In the genomic region with DNA sequence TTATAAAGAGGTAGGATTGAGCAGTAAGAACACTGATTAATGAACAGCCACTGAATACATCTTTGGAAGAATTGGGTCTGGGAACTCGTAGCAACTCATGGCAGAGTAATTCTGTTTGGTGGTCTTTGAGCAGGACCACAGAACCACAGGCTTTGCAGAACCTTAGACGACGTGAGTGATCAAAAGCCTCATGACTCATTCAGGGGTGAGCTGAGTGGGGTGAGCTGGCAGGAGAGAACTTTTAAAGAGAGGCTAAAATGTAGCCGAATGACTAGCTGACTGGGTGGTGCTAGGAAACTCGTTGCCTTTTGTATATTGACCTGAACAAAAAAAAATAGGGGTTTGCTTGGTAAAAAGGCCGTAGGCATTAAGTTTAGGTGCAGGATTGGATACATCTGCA, we compare ENCODE assay signal across 14 cellular contexts.
A peak's percentile ranks its signal among the peaks of the same experiment; 100 is the strongest.
DNase-seq lines count a peak whose midpoint lies in the region; ATAC-seq and TF ChIP-seq lines count a peak whose summit lies in the region.
"Had no signal": no experiment of that assay in that cellular context is flagged by ENCODE, and none has a peak within 500 bp of the region (broad histone marks: within the 10 kb centered on the region; RNA-seq: fewer than 3 reads in every experiment).

No MANE protein-coding gene starts in this region.

- peak in 1 of 2 experiments; percentile 42; a peak in 1 of 4 replicates for TF ChIP-seq EP300 in SK-N-SH (IDR thresholded peaks at IDR 0.05; ENCODE audit: borderline replicate concordance in 1 of 2, low read depth in 1 of 2, low read length in 1 of 2)

- POLR2A ChIA-PET in SK-N-SH (lab: Yijun Ruan, JAX) = no interaction called here

- H3K4me1 ChIP-seq in SK-N-SH (ENCODE audit: control insufficient read depth in 1 of 2, insufficient read depth in 2 of 2, low read depth in 1 of 2, low read length in 1 of 2) = peaks cover 22 to 40% of the 10 kb centered on the region in 2 experiments
- H3K4me1 ChIP-seq: neural progenitor cell had no signal

- no peaks in the 10 kb centered on the region for H3K79me2 ChIP-seq in SK-N-SH (ENCODE audit: insufficient read depth)

- no peaks in the 10 kb centered on the region for H3K36me3 ChIP-seq in SK-N-SH (replicated peaks in 1 of 2; ENCODE audit: control insufficient read depth in 1 of 2, insufficient read depth in 2 of 2, low read length in 1 of 2)
- H3K36me3 ChIP-seq: neural progenitor cell had no signal

- H3K27ac ChIP-seq in SK-N-SH (ENCODE audit: low read depth in 2 of 2, low read length in 1 of 2) = peak overlapping the region; percentile 94 to 96
- H3K27ac ChIP-seq: neural progenitor cell had no signal

- ATAC-seq in GM19324 (IDR thresholded peaks at IDR 0.05; ENCODE audit: low FRiP score, unreplicated experiment) = no peak

- no peaks in the 10 kb centered on the region for H3K9me3 ChIP-seq in SK-N-SH

- no peak overlapping the region for H3K4me2 ChIP-seq in SK-N-SH
- H3K4me2 ChIP-seq: neural progenitor cell had no signal

- peak overlapping the region; percentile 64; the same call in 1 of the 2 replicates for H3K9ac ChIP-seq in SK-N-SH
- H3K9ac ChIP-seq: neural progenitor cell had no signal

- H3K4me3 ChIP-seq in SK-N-SH (ENCODE audit: low read depth in 2 of 2, low read length in 1 of 2) (no peak overlapping the region), fibroblast of the aortic adventitia (ENCODE audit: low read depth, low read length) (no peak overlapping the region), skeletal muscle cell (ENCODE audit: low read depth, low read length) (no peak overlapping the region)
- H3K4me3 ChIP-seq: neural progenitor cell had no signal

- peak; percentile 83 for DNase-seq in HCEC 1CT
- no peak for DNase-seq in SK-N-SH
- DNase-seq in fibroblast of the aortic adventitia (ENCODE audit: low read depth) = peak; percentile 52
- peak; percentile 59 for DNase-seq in skeletal muscle cell (ENCODE audit: low read depth)
- DNase-seq in effector CD8-positive, alpha-beta T cell (lab: John Stamatoyannopoulos, UW) = no peak
- DNase-seq in activated T-cell treated with anti-CD3 and anti-CD28 coated beads, Interleukin-2, amount 50 U/mL, for 1 hour = no peak
- no peak for DNase-seq in GOT3 (lab: John Stamatoyannopoulos, UW)
- DNase-seq: amniotic stem cell; CD8-positive, alpha-beta memory T cell; immature natural killer cell; NCI-H2081 treated with DMSO at 0.1 percent for 48 hours; stimulated activated CD4-positive, alpha-beta T cell treated with anti-CD3 and anti-CD28 coated beads, Interleukin-15, amount 100 ng/mL, for 24 hours had no signal

- H3F3A ChIP-seq in SK-N-SH (replicated peaks; ENCODE audit: insufficient read depth) = peaks cover 37% of the 10 kb centered on the region

- 16% methylated on average over 6 of the region's 6 CpGs for WGBS in SK-N-SH (ENCODE audit: low lambda C conversion rate)

- H3K9me2 ChIP-seq in SK-N-SH = no peaks in the 10 kb centered on the region

- no peak for TF ChIP-seq RAD21 in SK-N-SH (IDR thresholded peaks at IDR 0.05; ENCODE audit: low read length)

- TF ChIP-seq CTCF in SK-N-SH (IDR thresholded peaks at IDR 0.05) (no peak), fibroblast of the aortic adventitia (IDR thresholded peaks at IDR 0.05; ENCODE audit: insufficient read depth, low read length) (no peak)

- H2AFZ ChIP-seq in SK-N-SH (ENCODE audit: low read depth) = peak overlapping the region; percentile 7; the same call in 1 of the 2 replicates
- H2AFZ ChIP-seq: neural progenitor cell had no signal

- no peaks in the 10 kb centered on the region for H3K27me3 ChIP-seq in SK-N-SH (ENCODE audit: insufficient read depth)
- H3K27me3 ChIP-seq: neural progenitor cell had no signal

- H4K20me1 ChIP-seq in SK-N-SH (ENCODE audit: insufficient read depth) = no peaks in the 10 kb centered on the region

- CTCF ChIA-PET in SK-N-SH (lab: Yijun Ruan, JAX) = no interaction called here

TF ChIP-seq in SK-N-SH, 30 proteins besides CTCF, POLR2A, EP300 and RAD21:
- peak; percentile 77 for TF ChIP-seq JUND (IDR thresholded peaks at IDR 0.05)
- no peak for TF ChIP-seq IRF3 (IDR thresholded peaks at IDR 0.05; ENCODE audit: low read depth, low read length)
- peak; percentile 80 for TF ChIP-seq FOSL2 (IDR thresholded peaks at IDR 0.05; ENCODE audit: borderline replicate concordance, low read depth)
- peak; percentile 51; the same call in 1 of the 2 replicates for TF ChIP-seq TCF12 (IDR thresholded peaks at IDR 0.05)
- peak; percentile 59 for TF ChIP-seq PBX3 (IDR thresholded peaks at IDR 0.05)
- TF ChIP-seq RFX5 (IDR thresholded peaks at IDR 0.05; ENCODE audit: low read length) = no peak
- TF ChIP-seq MAX (IDR thresholded peaks at IDR 0.05; ENCODE audit: low read depth) = 0 out of 2 replicates have a peak, but pooled peaks have one; percentile 17
- peak; percentile 40; the same call in 1 of the 2 replicates for TF ChIP-seq NFIC (IDR thresholded peaks at IDR 0.05; ENCODE audit: borderline replicate concordance)

Comparison
In these comparisons a context has a peak if more than half of its experiments do, and no peak if none do; other contexts are left out.
1. DNase-seq: peak in HCEC 1CT (single experiment), fibroblast of the aortic adventitia (single experiment) and skeletal muscle cell (single experiment); none in SK-N-SH (single experiment), effector CD8-positive, alpha-beta T cell (single experiment), activated T-cell treated with anti-CD3 and anti-CD28 coated beads, Interleukin-2, amount 50 U/mL, for 1 hour (single experiment) and GOT3 (single experiment).